7 cellular contexts compared by ENCODE assay signal in genomic region chr19:20167020-20167644, GRCh38. TPM values are rescaled to one million over a fixed set of nuclear protein-coding genes. Genes with fewer than 3 reads are reported as not detected.
A peak's percentile ranks its signal among the peaks of the same experiment; 100 is the strongest.
DNase-seq lines count a peak whose midpoint lies in the region; ATAC-seq and TF ChIP-seq lines count a peak whose summit lies in the region.

Gene ZNF486, plus strand, starts transcription at chr19:20167214. Its CDS starts 117 bp downstream, at chr19:20167331.

- peaks cover 3% of the 10 kb centered on the region; the same call in 1 of the 2 replicates for H3K4me1 ChIP-seq in SJCRH30
- H3K4me1 ChIP-seq in cardiac muscle cell (ENCODE audit: low read depth) = no peaks in the 10 kb centered on the region
- peaks cover 4% of the 10 kb centered on the region for H3K4me1 ChIP-seq in testis

- peak; percentile 54 for TF ChIP-seq POLR2A in GM18951 (IDR thresholded peaks at IDR 0.05; ENCODE audit: extremely low read depth, insufficient read depth, insufficient read length)
- no peak for TF ChIP-seq POLR2A in testis (IDR thresholded peaks at IDR 0.05)

- intact Hi-C loops in testis (cut with DNase I; ENCODE audit: low total_unique reads) = no loop called here

- ATAC-seq in HG03196 (IDR thresholded peaks at IDR 0.05; ENCODE audit: unreplicated experiment) = peak; percentile 78

- H3K27me3 Mint-ChIP-seq in activated naive CD8-positive, alpha-beta T cell treated with anti-CD3 and anti-CD28 coated beads for 36 hours = no peaks in the 10 kb centered on the region
- H3K27me3 Mint-ChIP-seq in osteocyte (ENCODE audit: unreplicated experiment) = no peaks in the 10 kb centered on the region

- H3K27me3 ChIP-seq in SJCRH30 (no peaks in the 10 kb centered on the region), cardiac muscle cell (no peaks in the 10 kb centered on the region), testis (no peaks in the 10 kb centered on the region)

- peaks cover 33% of the 10 kb centered on the region for H3K4me1 Mint-ChIP-seq in activated naive CD8-positive, alpha-beta T cell treated with anti-CD3 and anti-CD28 coated beads for 36 hours
- peaks cover 9% of the 10 kb centered on the region for H3K4me1 Mint-ChIP-seq in osteocyte (ENCODE audit: unreplicated experiment)

- DNase-seq in SJCRH30 = peak; percentile 98 to 99
- DNase-seq in activated naive CD8-positive, alpha-beta T cell treated with anti-CD3 and anti-CD28 coated beads for 36 hours = peak; percentile 93
- DNase-seq in cardiac muscle cell (ENCODE audit: low read depth in 1 of 2, low spot score in 1 of 2) = peak; percentile 97 to 98
- DNase-seq in osteocyte (ENCODE audit: extremely low spot score, unreplicated experiment) = peak; percentile 97
- peak; percentile 99 for DNase-seq in testis

- peaks cover 21% of the 10 kb centered on the region for H3K9me3 Mint-ChIP-seq in activated naive CD8-positive, alpha-beta T cell treated with anti-CD3 and anti-CD28 coated beads for 36 hours
- H3K9me3 Mint-ChIP-seq in osteocyte (ENCODE audit: unreplicated experiment) = peaks cover 15% of the 10 kb centered on the region

- H3K27ac Mint-ChIP-seq in activated naive CD8-positive, alpha-beta T cell treated with anti-CD3 and anti-CD28 coated beads for 36 hours = peak within 1 kb of the TSS; percentile 98
- peak within 1 kb of the TSS; percentile 99 for H3K27ac Mint-ChIP-seq in osteocyte (ENCODE audit: unreplicated experiment)

- H3K27ac ChIP-seq in SJCRH30 (peak within 1 kb of the TSS; percentile 67), cardiac muscle cell (peak within 1 kb of the TSS; percentile 73), testis (peak within 1 kb of the TSS; percentile 46 to 81)

- H3K9me3 ChIP-seq in SJCRH30 (replicated peaks) = peaks cover 26% of the 10 kb centered on the region
- H3K9me3 ChIP-seq in cardiac muscle cell (ENCODE audit: low read depth) = no peaks in the 10 kb centered on the region
- H3K9me3 ChIP-seq in testis = no peaks in the 10 kb centered on the region

- H3K4me3 Mint-ChIP-seq in activated naive CD8-positive, alpha-beta T cell treated with anti-CD3 and anti-CD28 coated beads for 36 hours = peak within 1 kb of the TSS; percentile 97
- peak within 1 kb of the TSS; percentile 99 for H3K4me3 Mint-ChIP-seq in osteocyte (ENCODE audit: unreplicated experiment)

- 0 to 1% methylated on average over 23 to 25 of the region's 25 CpGs for WGBS in testis, 2 donors

- peak within 1 kb of the TSS; percentile 68 for H3K4me3 ChIP-seq in SJCRH30
- H3K4me3 ChIP-seq in cardiac muscle cell = peak within 1 kb of the TSS; percentile 62
- peak within 1 kb of the TSS; percentile 65 to 78 for H3K4me3 ChIP-seq in testis

- TF ChIP-seq CTCF in cardiac muscle cell (IDR thresholded peaks at IDR 0.05; ENCODE audit: low read depth, low read length) (no peak), osteocyte (IDR thresholded peaks at IDR 0.05) (no peak), testis (IDR thresholded peaks at IDR 0.05) (no peak)

- in situ Hi-C loops in GM18951 (cut with MboI; ENCODE audit: low sequenced_read_pairs, unreplicated experiment) = no loop called here

- H3K36me3 Mint-ChIP-seq in activated naive CD8-positive, alpha-beta T cell treated with anti-CD3 and anti-CD28 coated beads for 36 hours = peaks cover 58% of the 10 kb centered on the region
- peaks cover 22% of the 10 kb centered on the region for H3K36me3 Mint-ChIP-seq in osteocyte (ENCODE audit: unreplicated experiment)

- H3K36me3 ChIP-seq in SJCRH30 (peaks cover 26% of the 10 kb centered on the region), cardiac muscle cell (no peaks in the 10 kb centered on the region), testis (ENCODE audit: low read depth, missing control alignments) (no peaks in the 10 kb centered on the region)

RNA-seq across cellular contexts. Expression of gene ZNF486, which starts in this region (rescaled TPM):
- total RNA-seq in SJCRH30 (2014; rRNA removed; shearing (Covaris generic)) = 20.5 and 24.3 TPM in 2 replicates
- total RNA-seq in activated naive CD8-positive, alpha-beta T cell treated with anti-CD3 and anti-CD28 coated beads for 36 hours = 10 to 100 TPM; 14.3 to 15.4 TPM
- total RNA-seq in cardiac muscle cell (6.4 and 9.8 TPM in 2 replicates), osteocyte (7.2 and 7.5 TPM in 2 replicates), testis (1 to 10 TPM; 3.7 to 5.1 TPM)
- polyA plus RNA-seq in cardiac muscle cell (1.6 and 4.2 TPM in 2 replicates), testis (ENCODE audit: insufficient read depth, low read depth, low replicate concordance) (2.6 TPM)

Comparison
In these comparisons a context has a peak if more than half of its experiments do, and no peak if none do; other contexts are left out.
1. Peak in every context shown above with its lines: DNase-seq, ATAC-seq, H3K4me3 ChIP-seq and H3K27ac ChIP-seq.